In the genomic region with DNA sequence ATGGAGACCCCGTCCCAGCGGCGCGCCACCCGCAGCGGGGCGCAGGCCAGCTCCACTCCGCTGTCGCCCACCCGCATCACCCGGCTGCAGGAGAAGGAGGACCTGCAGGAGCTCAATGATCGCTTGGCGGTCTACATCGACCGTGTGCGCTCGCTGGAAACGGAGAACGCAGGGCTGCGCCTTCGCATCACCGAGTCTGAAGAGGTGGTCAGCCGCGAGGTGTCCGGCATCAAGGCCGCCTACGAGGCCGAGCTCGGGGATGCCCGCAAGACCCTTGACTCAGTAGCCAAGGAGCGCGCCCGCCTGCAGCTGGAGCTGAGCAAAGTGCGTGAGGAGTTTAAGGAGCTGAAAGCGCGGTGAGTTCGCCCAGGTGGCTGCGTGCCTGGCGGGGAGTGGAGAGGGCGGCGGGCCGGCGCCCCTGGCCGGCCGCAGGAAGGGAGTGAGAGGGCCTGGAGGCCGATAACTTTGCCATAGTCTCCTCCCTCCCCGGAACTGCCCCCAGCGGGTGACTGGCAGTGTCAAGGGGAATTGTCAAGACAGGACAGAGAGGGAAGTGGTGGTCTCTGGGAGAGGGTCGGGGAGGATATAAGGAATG, we compare ENCODE assay signal across 8 cellular contexts. TPM values are rescaled to one million over a fixed set of nuclear protein-coding genes. Genes with fewer than 3 reads are reported as not detected.
DNase-seq lines count a peak whose midpoint lies in the region; ATAC-seq and TF ChIP-seq lines count a peak whose summit lies in the region.

No MANE protein-coding gene starts in this region.

- POLR2A ChIA-PET in CD8-positive, alpha-beta T cell (lab: Charles Lee): interaction anchor here (0.5 to 2.1 kb wide), 3 partner anchors 10 to 148 kb away, joined by 4 to 10 read pairs (median 6); no protein-coding TSS in a partner anchor

- peak; percentile 5 for ATAC-seq in CD8-positive, alpha-beta T cell
- ATAC-seq in GM23338 (peak; percentile 54), lung (ENCODE audit: insufficient read depth, low FRiP score) (no peak), GM19455 (IDR thresholded peaks at IDR 0.05; ENCODE audit: unreplicated experiment) (no peak), GM18868 (IDR thresholded peaks at IDR 0.05; ENCODE audit: unreplicated experiment) (no peak)

- peaks cover 18% of the 10 kb centered on the region for H3K27me3 ChIP-seq in CD8-positive, alpha-beta T cell (ENCODE audit: insufficient read depth, low read length)
- H3K27me3 ChIP-seq in GM23338 (ENCODE audit: insufficient read depth) (peaks cover 12% of the 10 kb centered on the region; the same call in 1 of the 2 replicates), Peyer's patch (no peaks in the 10 kb centered on the region), colonic mucosa (no peaks in the 10 kb centered on the region), lung (ENCODE audit: control insufficient read depth, insufficient read depth) (no peaks in the 10 kb centered on the region), tibial nerve (no peaks in the 10 kb centered on the region)

- peaks cover 22% of the 10 kb centered on the region for H3K4me1 ChIP-seq in CD8-positive, alpha-beta T cell (ENCODE audit: insufficient read depth, low read length)
- H3K4me1 ChIP-seq in GM23338 (ENCODE audit: insufficient read depth) (peaks cover 21% of the 10 kb centered on the region), Peyer's patch (peaks cover 0 to 39% (median 12%) of the 10 kb centered on the region in 4 donors), colonic mucosa (peaks cover 13% of the 10 kb centered on the region), lung (ENCODE audit: control insufficient read depth in 2 of 2, insufficient read depth in 2 of 2, low read length in 2 of 2) (peaks cover 11 to 18% of the 10 kb centered on the region in 2 donors), tibial nerve (peaks cover 0 to 73% (median 42%) of the 10 kb centered on the region in 4 donors)

- H4K20me1 ChIP-seq in GM23338 (replicated peaks; ENCODE audit: insufficient read depth): no peaks in the 10 kb centered on the region; the same call in 1 of the 2 replicates

- TF ChIP-seq CTCF in CD8-positive, alpha-beta T cell (IDR thresholded peaks at IDR 0.05): no peak
- TF ChIP-seq CTCF in GM23338 (conservative IDR thresholded peaks at IDR 0.05; ENCODE audit: low read depth in 2 of 2) (no peak), Peyer's patch (IDR thresholded peaks at IDR 0.05) (no peak), colonic mucosa (IDR thresholded peaks at IDR 0.05) (no peak), lung (IDR thresholded peaks at IDR 0.05; ENCODE audit: control extremely low read depth, extremely low read depth) (no peak), tibial nerve (IDR thresholded peaks at IDR 0.05) (no peak)

- peak overlapping the region; percentile 83 for H3K4me3 ChIP-seq in CD8-positive, alpha-beta T cell (ENCODE audit: low read depth, low read length)
- peak overlapping the region; percentile 99 for H3K4me3 ChIP-seq in GM23338
- H3K4me3 ChIP-seq in Peyer's patch: peak overlapping the region; percentile 71 to 98 (median 72)
- H3K4me3 ChIP-seq in colonic mucosa: peak overlapping the region; percentile 88
- H3K4me3 ChIP-seq in lung: peak overlapping the region; percentile 82
- peak overlapping the region; percentile 85 to 94 (median 90) for H3K4me3 ChIP-seq in tibial nerve

- peak overlapping the region; percentile 99 to 100 for H3K9ac ChIP-seq in colonic mucosa (ENCODE audit: low read depth in 2 of 2, low read length in 2 of 2)

- H3K9me2 ChIP-seq in GM23338 (ENCODE audit: insufficient read depth): no peaks in the 10 kb centered on the region

- DNase-seq in CD8-positive, alpha-beta T cell: peak in 1 of 7 experiments; percentile 56
- DNase-seq in GM23338 (ENCODE audit: low spot score) (peak; percentile 73), Peyer's patch (peak in 1 of 3 donors; percentile 73), colonic mucosa (no peak), lung (ENCODE audit: low spot score) (no peak), tibial nerve (ENCODE audit: low spot score in 2 of 2) (no peak)

- intact Hi-C loops in CD8-positive, alpha-beta T cell (cut with DNase I, micrococcal nuclease): loop anchor here (1.0 kb wide), 2 partner anchors 9 to 12 kb away; no protein-coding TSS in a partner anchor
- intact Hi-C loops in colonic mucosa (cut with DNase I): no loop called here

- 1% methylated on average over 47 to 49 of the region's 49 CpGs for WGBS in lung, 2 donors
- WGBS in tibial nerve, 2 donors: 0 to 1% methylated on average over 13 to 16 of the region's 49 CpGs

- H3K4me1 Mint-ChIP-seq in CD8-positive, alpha-beta T cell (ENCODE audit: low read depth): peaks cover 26% of the 10 kb centered on the region
- H3K4me1 Mint-ChIP-seq in GM23338: peaks cover 34% of the 10 kb centered on the region

- peaks cover 29% of the 10 kb centered on the region for H3K79me2 ChIP-seq in GM23338 (replicated peaks; ENCODE audit: insufficient read depth)

- TF ChIP-seq POLR2A in Peyer's patch (IDR thresholded peaks at IDR 0.05): no peak
- no peak for TF ChIP-seq POLR2A in tibial nerve (IDR thresholded peaks at IDR 0.05)

- H3K27ac ChIP-seq in CD8-positive, alpha-beta T cell (ENCODE audit: low read depth, low read length): peak overlapping the region; percentile 7
- H3K27ac ChIP-seq in GM23338 (ENCODE audit: low read depth): no peak overlapping the region
- H3K27ac ChIP-seq in Peyer's patch: peak overlapping the region; percentile 80 to 97 (median 90)
- peak overlapping the region; percentile 94 for H3K27ac ChIP-seq in colonic mucosa
- H3K27ac ChIP-seq in lung (ENCODE audit: low read depth in 1 of 2, low read length in 1 of 2): peak overlapping the region; percentile 93 to 96
- H3K27ac ChIP-seq in tibial nerve: peak overlapping the region; percentile 92 to 98 (median 96)

- 0 out of 2 replicates have a peak, but pooled peaks cover 16% of the 10 kb centered on the region for H3F3A ChIP-seq in GM23338 (replicated peaks; ENCODE audit: low read depth)

- no peaks in the 10 kb centered on the region for H3K9me3 Mint-ChIP-seq in CD8-positive, alpha-beta T cell
- no peaks in the 10 kb centered on the region for H3K9me3 Mint-ChIP-seq in GM23338

- peak overlapping the region; percentile 99 for H3K4me2 ChIP-seq in GM23338

- peaks cover 26% of the 10 kb centered on the region for H3K27me3 Mint-ChIP-seq in CD8-positive, alpha-beta T cell (ENCODE audit: low read depth)
- H3K27me3 Mint-ChIP-seq in GM23338 (ENCODE audit: insufficient read depth, low read depth, poor library complexity): peaks cover 36% of the 10 kb centered on the region

- no peaks in the 10 kb centered on the region for H3K36me3 ChIP-seq in CD8-positive, alpha-beta T cell (ENCODE audit: insufficient read depth, low read length)
- H3K36me3 ChIP-seq in GM23338 (ENCODE audit: insufficient read depth) (no peaks in the 10 kb centered on the region), Peyer's patch (no peaks in the 10 kb centered on the region), colonic mucosa (no peaks in the 10 kb centered on the region), lung (ENCODE audit: control insufficient read depth in 2 of 2, insufficient read depth in 2 of 2, low read length in 2 of 2) (peaks cover 0 to 1% of the 10 kb centered on the region in 2 donors), tibial nerve (no peaks in the 10 kb centered on the region)

- no peak for TF ChIP-seq EP300 in tibial nerve (IDR thresholded peaks at IDR 0.05)

- CTCF ChIA-PET in CD8-positive, alpha-beta T cell (lab: Charles Lee): interaction anchor here (0.9 to 28.9 kb wide), 4 partner anchors 11 to 19 kb away, joined by 3 to 1057 read pairs (median 10); a partner anchor contains a TSS

- H3K27ac Mint-ChIP-seq in CD8-positive, alpha-beta T cell: peak overlapping the region; percentile 88
- no peak overlapping the region for H3K27ac Mint-ChIP-seq in GM23338

- peak overlapping the region; percentile 93 for H3K4me3 Mint-ChIP-seq in CD8-positive, alpha-beta T cell
- peak overlapping the region; percentile 90 for H3K4me3 Mint-ChIP-seq in GM23338

- H3K9me3 ChIP-seq in CD8-positive, alpha-beta T cell (ENCODE audit: low read length): no peaks in the 10 kb centered on the region
- H3K9me3 ChIP-seq in Peyer's patch (no peaks in the 10 kb centered on the region), colonic mucosa (no peaks in the 10 kb centered on the region), lung (ENCODE audit: control insufficient read depth in 2 of 2, insufficient read depth in 1 of 2, low read length in 1 of 2) (no peaks in the 10 kb centered on the region), tibial nerve (no peaks in the 10 kb centered on the region)

- H2AFZ ChIP-seq in GM23338: peak overlapping the region; percentile 90

- peaks cover 5% of the 10 kb centered on the region for H3K36me3 Mint-ChIP-seq in CD8-positive, alpha-beta T cell
- H3K36me3 Mint-ChIP-seq in GM23338 (ENCODE audit: low read depth): no peaks in the 10 kb centered on the region

RNA-seq across cellular contexts. Expression of a gene that starts 0.5 kb away (rescaled TPM):
- total RNA-seq in CD8-positive, alpha-beta T cell: 100 to 1,000 TPM; 281 to 298 TPM
- total RNA-seq in GM23338 (2014; rRNA removed; shearing (Covaris generic)): 56.3 and 68.9 TPM in 2 replicates
- polyA plus RNA-seq in GM23338 (2016; fragmentation: Nextera tagmentation; extraction: Ambion mirVana): 35.5 and 38.9 TPM in 2 replicates
- 100 to 1,000 TPM; 201 to 295 (median 211) TPM for total RNA-seq in Peyer's patch
- total RNA-seq in colonic mucosa: 100 to 1,000 TPM; 414 to 610 TPM
- total RNA-seq in lung: 100 to 1,000 TPM; 182 to 547 TPM
- polyA plus RNA-seq in lung: 100 to 1,000 TPM; 163 to 205 TPM
- total RNA-seq in tibial nerve: 100 to 1,000 TPM; 371 to 501 (median 419) TPM

RNA-seq across cellular contexts. Expression of a gene that starts 32.8 kb away (rescaled TPM):
- total RNA-seq in CD8-positive, alpha-beta T cell: under 1 TPM; 0.14 to 0.22 TPM
- total RNA-seq in GM23338 (2014; rRNA removed; shearing (Covaris generic)): 31.5 and 38.1 TPM in 2 replicates
- polyA plus RNA-seq in GM23338 (2016; fragmentation: Nextera tagmentation; extraction: Ambion mirVana): 18.5 and 19.7 TPM in 2 replicates
- total RNA-seq in Peyer's patch: 1 to 10 TPM in 1 of 4 donors, under 1 TPM in 1, not detected in 2; 0.80 to 2.1 TPM
- total RNA-seq in colonic mucosa: 1 to 10 TPM; 1.6 to 3.7 TPM
- 1 to 10 TPM; 1.1 to 8.1 TPM for total RNA-seq in lung
- polyA plus RNA-seq in lung: under 1 TPM; 0.26 to 1.00 TPM
- total RNA-seq in tibial nerve: 1 to 10 TPM in 1 of 4 donors, under 1 TPM in 3; under 0.01 to 1.2 (median 0.43) TPM

RNA-seq across cellular contexts. Expression of a gene that starts 38.4 kb away (rescaled TPM):
- 1 to 10 TPM; 2.9 to 4.0 TPM for total RNA-seq in CD8-positive, alpha-beta T cell
- total RNA-seq in GM23338 (2014; rRNA removed; shearing (Covaris generic)): 17.0 and 20.2 TPM in 2 replicates
- 5.5 and 5.6 TPM in 2 replicates for polyA plus RNA-seq in GM23338 (2016; fragmentation: Nextera tagmentation; extraction: Ambion mirVana)
- 10 to 100 TPM in 1 of 4 donors, 1 to 10 TPM in 3; 1.5 to 19.0 (median 3.2) TPM for total RNA-seq in Peyer's patch
- total RNA-seq in colonic mucosa: 1 to 10 TPM; 4.5 to 5.6 TPM
- total RNA-seq in lung: 10 to 100 TPM; 22.7 to 46.9 TPM
- 10 to 100 TPM; 26.9 to 54.9 TPM for polyA plus RNA-seq in lung
- total RNA-seq in tibial nerve: 1 to 10 TPM; 1.8 to 4.6 (median 3.5) TPM

RNA-seq across cellular contexts. Expression of a gene that starts 54.1 kb away (rescaled TPM):
- total RNA-seq in CD8-positive, alpha-beta T cell: under 1 TPM; 0.38 to 0.86 TPM
- total RNA-seq in GM23338 (2014; rRNA removed; shearing (Covaris generic)): 21.3 and 30.0 TPM in 2 replicates
- polyA plus RNA-seq in GM23338 (2016; fragmentation: Nextera tagmentation; extraction: Ambion mirVana): 42.7 and 47.3 TPM in 2 replicates
- total RNA-seq in Peyer's patch: 100 to 1,000 TPM in 3 of 4 donors, 10 to 100 TPM in 1; 96.6 to 188 (median 146) TPM
- 100 to 1,000 TPM; 213 TPM for total RNA-seq in colonic mucosa
- 10 to 100 TPM; 62.7 to 75.2 TPM for total RNA-seq in lung
- polyA plus RNA-seq in lung: 100 to 1,000 TPM in 1 of 2 donors, 10 to 100 TPM in 1; 99.2 to 156 TPM
- not detected for total RNA-seq in tibial nerve

Comparison
In these comparisons a context has a peak if more than half of its experiments do, and no peak if none do; other contexts are left out.
1. ATAC-seq: peak in CD8-positive, alpha-beta T cell (single experiment) and GM23338 (single experiment); none in lung (single experiment), GM19455 (single experiment) and GM18868 (single experiment).
2. Peak in every context shown above with its lines, with median percentiles within 50 percentile points of each other: H3K4me3 ChIP-seq.